8 cellular contexts compared by ENCODE assay signal in genomic region chr18:21611401-21612124, GRCh38. TPM values are rescaled to one million over a fixed set of nuclear protein-coding genes. Genes with fewer than 3 reads are reported as not detected.
A peak's percentile ranks its signal among the peaks of the same experiment; 100 is the strongest.
DNase-seq lines count a peak whose midpoint lies in the region; ATAC-seq and TF ChIP-seq lines count a peak whose summit lies in the region.
"Not testable (repeated sequence)": the region's sequence is repeated elsewhere in the genome, so short reads cannot be mapped to it uniquely, and the experiment has no call there.

No MANE protein-coding gene starts in this region.

- H3K4me1 ChIP-seq in CD8-positive, alpha-beta T cell (ENCODE audit: insufficient read depth, low read length): peaks cover 27% of the 10 kb centered on the region
- H3K4me1 ChIP-seq in iPS-18a (ENCODE audit: control insufficient read depth, low read depth, low read length); thoracic aorta (ENCODE audit: control insufficient read depth in 1 of 2, low read depth in 2 of 2): not testable (repeated sequence)

- peak overlapping the region; percentile 98 for H3K4me3 Mint-ChIP-seq in CD8-positive, alpha-beta T cell
- H3K4me3 Mint-ChIP-seq in activated CD8-positive, alpha-beta memory T cell treated with anti-CD3 and anti-CD28 coated beads, Interleukin-2, amount 10 ng/mL, durations not matched to agents 7 days and 5 days: peak overlapping the region; percentile 88
- peak overlapping the region; percentile 96 for H3K4me3 Mint-ChIP-seq in neural crest cell

- H3K36me3 Mint-ChIP-seq in CD8-positive, alpha-beta T cell: peaks cover 19% of the 10 kb centered on the region
- peaks cover 21% of the 10 kb centered on the region for H3K36me3 Mint-ChIP-seq in activated CD8-positive, alpha-beta memory T cell treated with anti-CD3 and anti-CD28 coated beads, Interleukin-2, amount 10 ng/mL, durations not matched to agents 7 days and 5 days
- H3K36me3 Mint-ChIP-seq in neural crest cell (ENCODE audit: low read depth): peaks cover 15% of the 10 kb centered on the region

- peaks cover 37% of the 10 kb centered on the region for H3K4me1 Mint-ChIP-seq in CD8-positive, alpha-beta T cell (ENCODE audit: low read depth)
- H3K4me1 Mint-ChIP-seq in activated CD8-positive, alpha-beta memory T cell treated with anti-CD3 and anti-CD28 coated beads, Interleukin-2, amount 10 ng/mL, durations not matched to agents 7 days and 5 days: peaks cover 27% of the 10 kb centered on the region
- H3K4me1 Mint-ChIP-seq in neural crest cell: peaks cover 30% of the 10 kb centered on the region

- peak overlapping the region; percentile 98 for H3K27ac Mint-ChIP-seq in CD8-positive, alpha-beta T cell
- H3K27ac Mint-ChIP-seq in activated CD8-positive, alpha-beta memory T cell treated with anti-CD3 and anti-CD28 coated beads, Interleukin-2, amount 10 ng/mL, durations not matched to agents 7 days and 5 days: peak overlapping the region; percentile 98
- peak overlapping the region; percentile 100 for H3K27ac Mint-ChIP-seq in neural crest cell (ENCODE audit: unreplicated experiment)

- not testable (repeated sequence) for H3K9me3 Mint-ChIP-seq in CD8-positive, alpha-beta T cell; activated CD8-positive, alpha-beta memory T cell treated with anti-CD3 and anti-CD28 coated beads, Interleukin-2, amount 10 ng/mL, durations not matched to agents 7 days and 5 days (ENCODE audit: low read depth); neural crest cell

- CTCF ChIA-PET in CD8-positive, alpha-beta T cell (lab: Charles Lee): interaction anchor here (0.7 to 5.8 kb wide), 7 partner anchors 11 to 93 kb away, joined by 3 to 83 read pairs (median 4); partner anchors contain the start of genes ABHD3 and ESCO1
- CTCF ChIA-PET in activated CD8-positive, alpha-beta memory T cell treated with anti-CD3 and anti-CD28 coated beads, Interleukin-2, amount 10 ng/mL, durations not matched to agents 7 days and 5 days (lab: Charles Lee): interaction anchor here (0.6 to 6.2 kb wide), 15 partner anchors 11 to 330 kb away, joined by 3 to 113 read pairs (median 4); partner anchors contain the start of gene ESCO1

- H3K36me3 ChIP-seq in CD8-positive, alpha-beta T cell (ENCODE audit: insufficient read depth, low read length); thoracic aorta: not testable (repeated sequence)
- H3K36me3 ChIP-seq in iPS-18a (ENCODE audit: control insufficient read depth, low read depth, low read length): peaks cover 11% of the 10 kb centered on the region

- H3K27me3 ChIP-seq in CD8-positive, alpha-beta T cell (ENCODE audit: insufficient read depth, low read length); iPS-18a (ENCODE audit: control insufficient read depth, insufficient read depth, low read length); thoracic aorta (replicated peaks; ENCODE audit: insufficient read depth): not testable (repeated sequence)

- H3K27ac ChIP-seq in CD8-positive, alpha-beta T cell (ENCODE audit: low read depth, low read length): peak overlapping the region; percentile 84
- H3K27ac ChIP-seq in coronary artery (peak overlapping the region; percentile 63 to 74), thoracic aorta (peak overlapping the region; percentile 53 to 76)
- not testable (repeated sequence) for H3K27ac ChIP-seq in iPS-18a (ENCODE audit: low read length)

- peak overlapping the region; percentile 99 for H3K9ac ChIP-seq in iPS-18a (ENCODE audit: low read length)

- not testable (repeated sequence) for TF ChIP-seq CTCF in CD8-positive, alpha-beta T cell (IDR thresholded peaks at IDR 0.05); HFF-Myc (IDR thresholded peaks at IDR 0.05; ENCODE audit: low read depth, low read length, missing control alignments); coronary artery (IDR thresholded peaks at IDR 0.05); neural crest cell (conservative IDR thresholded peaks at IDR 0.05); thoracic aorta (IDR thresholded peaks at IDR 0.05)

- peak overlapping the region; percentile 94 for H3K4me3 ChIP-seq in CD8-positive, alpha-beta T cell (ENCODE audit: low read depth, low read length)
- H3K4me3 ChIP-seq in HFF-Myc (replicated peaks; ENCODE audit: low read depth, low read length) (peak overlapping the region; percentile 90), coronary artery (peak overlapping the region; percentile 75), iPS-18a (ENCODE audit: low read length) (peak overlapping the region; percentile 76), thoracic aorta (peak overlapping the region; percentile 81)

- H3K9me3 ChIP-seq in CD8-positive, alpha-beta T cell (ENCODE audit: low read length); iPS-18a (ENCODE audit: control insufficient read depth, low read depth, low read length); thoracic aorta: not testable (repeated sequence)

- ATAC-seq in CD8-positive, alpha-beta T cell: peak; percentile 1
- ATAC-seq in activated CD8-positive, alpha-beta memory T cell treated with anti-CD3 and anti-CD28 coated beads, Interleukin-2, amount 10 ng/mL, durations not matched to agents 7 days and 5 days; thoracic aorta (ENCODE audit: insufficient number of reproducible peaks, low FRiP score, low read depth): not testable (repeated sequence)

- DNase-seq in CD8-positive, alpha-beta T cell; HFF-Myc (ENCODE audit: extremely low read depth, low read depth); activated CD8-positive, alpha-beta memory T cell treated with anti-CD3 and anti-CD28 coated beads, Interleukin-2, amount 10 ng/mL, durations not matched to agents 7 days and 5 days; coronary artery (ENCODE audit: low spot score); neural crest cell (ENCODE audit: low read depth, low spot score); thoracic aorta (ENCODE audit: low spot score): not testable (repeated sequence)
- DNase-seq in NCI-H2196 (lab: John Stamatoyannopoulos, UW; ENCODE audit: unreplicated experiment): peak; percentile 5

- H3K27me3 Mint-ChIP-seq in CD8-positive, alpha-beta T cell (ENCODE audit: low read depth); activated CD8-positive, alpha-beta memory T cell treated with anti-CD3 and anti-CD28 coated beads, Interleukin-2, amount 10 ng/mL, durations not matched to agents 7 days and 5 days; neural crest cell (ENCODE audit: low read depth): not testable (repeated sequence)

- intact Hi-C loops in CD8-positive, alpha-beta T cell (cut with DNase I, micrococcal nuclease): loop anchor here (1.0 to 5.0 kb wide), 5 partner anchors 10 to 499 kb away; partner anchors contain the start of genes ABHD3 (in 1 of the 2), ESCO1 (in 1 of the 2), MIB1 (in 1 of the 2) and ROCK1 (in 1 of the 2)

- POLR2A ChIA-PET in CD8-positive, alpha-beta T cell (lab: Charles Lee): interaction anchor here (1.0 to 8.3 kb wide), 7 partner anchors 11 to 131 kb away, joined by 3 to 98 read pairs (median 7); partner anchors contain the start of genes ESCO1 and MIB1

RNA-seq across cellular contexts. Expression of gene SNRPD1, which starts 0.6 kb away (rescaled TPM):
- 10 to 100 TPM; 34.5 to 41.1 TPM for total RNA-seq in CD8-positive, alpha-beta T cell
- 100 to 1,000 TPM; 110 to 114 TPM for total RNA-seq in activated CD8-positive, alpha-beta memory T cell treated with anti-CD3 and anti-CD28 coated beads, Interleukin-2, amount 10 ng/mL, durations not matched to agents 7 days and 5 days
- total RNA-seq in neural crest cell (156 and 167 TPM in 2 replicates), thoracic aorta (1 to 10 TPM; 4.3 to 7.8 TPM)

RNA-seq across cellular contexts. Expression of gene ESCO1, which starts 11.1 kb away (rescaled TPM):
- 10 to 100 TPM; 37.3 to 38.8 TPM for total RNA-seq in CD8-positive, alpha-beta T cell
- total RNA-seq in activated CD8-positive, alpha-beta memory T cell treated with anti-CD3 and anti-CD28 coated beads, Interleukin-2, amount 10 ng/mL, durations not matched to agents 7 days and 5 days: 10 to 100 TPM; 19.2 to 21.1 TPM
- 15.7 and 16.4 TPM in 2 replicates for total RNA-seq in neural crest cell
- 10 to 100 TPM; 10.3 to 22.0 TPM for total RNA-seq in thoracic aorta

Comparison
In these comparisons a context has a peak if more than half of its experiments do, and no peak if none do; other contexts are left out.
1. RNA of gene SNRPD1, which starts 0.6 kb away (total RNA-seq): 156 to 167 TPM in neural crest cell, 110 to 114 TPM in activated CD8-positive, alpha-beta memory T cell treated with anti-CD3 and anti-CD28 coated beads, Interleukin-2, amount 10 ng/mL, durations not matched to agents 7 days and 5 days and 34.5 to 41.1 TPM in CD8-positive, alpha-beta T cell; 4.3 to 7.8 TPM in thoracic aorta; every median in the first group is over 4 times any median in the second.
2. Peak in every context shown above with its lines, with median percentiles within 50 percentile points of each other: H3K4me3 ChIP-seq, H3K27ac Mint-ChIP-seq and H3K4me3 Mint-ChIP-seq.